In the genomic region with DNA sequence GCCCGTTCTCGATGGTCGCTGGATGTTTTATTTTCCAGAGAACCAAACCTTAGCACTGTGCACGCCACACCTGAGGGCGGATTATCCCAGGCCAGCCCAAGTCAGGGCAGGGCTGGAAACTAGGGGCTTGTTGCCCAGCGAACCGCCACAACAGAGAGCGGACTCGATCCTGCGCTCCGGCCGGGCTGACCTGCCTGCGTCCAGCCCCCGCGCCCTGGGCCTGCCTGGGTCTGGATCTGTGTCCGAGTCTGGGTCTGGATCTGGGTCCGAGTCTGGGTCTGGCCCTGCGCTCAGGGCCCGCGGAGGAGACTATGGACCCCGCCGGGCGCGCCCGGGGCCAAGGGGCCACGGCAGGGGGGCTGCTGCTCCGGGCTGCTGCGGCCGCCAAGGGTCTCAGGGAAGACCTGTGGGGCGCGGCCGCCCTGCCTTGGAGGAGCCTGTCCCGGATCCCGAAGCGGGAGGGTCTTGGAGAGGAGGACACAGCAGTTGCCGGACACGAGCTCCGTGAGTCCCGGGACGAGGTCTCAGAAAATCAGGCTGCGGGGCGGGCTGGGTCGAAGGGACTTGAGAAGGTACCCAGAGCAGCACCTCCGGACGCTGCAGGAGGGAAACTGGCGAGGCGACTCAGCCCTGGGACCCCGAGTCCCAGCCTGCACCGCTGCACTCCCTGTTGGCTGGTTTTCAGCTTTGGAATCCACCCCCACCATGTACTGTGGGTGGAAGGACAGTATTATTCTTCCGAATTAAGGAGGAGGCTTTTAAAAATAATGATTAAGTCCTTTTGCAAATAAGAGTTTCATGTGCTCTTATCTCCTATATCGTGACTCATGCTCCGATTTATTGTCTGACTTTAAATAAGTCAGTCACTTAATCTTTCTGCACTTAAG, we compare ENCODE assay signal across 1 cellular context.
TF ChIP-seq lines count a peak whose summit lies in the region.

A gene (plus strand): TSS at position 130 of the 887 bp plus-strand sequence. CDS start 182 bp downstream, at position 312.

TF ChIP-seq in GM12878, 131 proteins besides CTCF, POLR2A, EP300 and RAD21:
- TF ChIP-seq POLR2AphosphoS2 (IDR thresholded peaks at IDR 0.05; ENCODE audit: low read depth, low read length): no peak
- no peak for TF ChIP-seq ZNF24 (IDR thresholded peaks at IDR 0.05)
- no peak for TF ChIP-seq HDAC6 (IDR thresholded peaks at IDR 0.05; ENCODE audit: unreplicated experiment)
